In genomic region chr2:20419007-20419576, GRCh38 we compare ENCODE assay signal across 12 cellular contexts. TPM values are rescaled to one million over a fixed set of nuclear protein-coding genes. Genes with fewer than 3 reads are reported as not detected.
A peak's percentile ranks its signal among the peaks of the same experiment; 100 is the strongest.
DNase-seq lines count a peak whose midpoint lies in the region; ATAC-seq and TF ChIP-seq lines count a peak whose summit lies in the region.
"Had no signal": no experiment of that assay in that cellular context is flagged by ENCODE, and none has a peak within 500 bp of the region (broad histone marks: within the 10 kb centered on the region; RNA-seq: fewer than 3 reads in every experiment).

No MANE protein-coding gene starts in this region.

- H3K27me3 Mint-ChIP-seq in WTC11 (ENCODE audit: low read depth): no peaks in the 10 kb centered on the region
- H3K27me3 Mint-ChIP-seq: stimulated activated naive CD8-positive, alpha-beta T cell treated with anti-CD3 and anti-CD28 coated beads, Interleukin-15, amount 100 ng/mL, for 72 hours had no signal

- H3K4me3 Mint-ChIP-seq in WTC11: no peak overlapping the region
- H3K4me3 Mint-ChIP-seq: stimulated activated naive CD8-positive, alpha-beta T cell treated with anti-CD3 and anti-CD28 coated beads, Interleukin-15, amount 100 ng/mL, for 72 hours had no signal

- no peaks in the 10 kb centered on the region for H3K9me3 Mint-ChIP-seq in WTC11

- no peaks in the 10 kb centered on the region for H3K36me3 ChIP-seq in transverse colon

- peaks cover 9% of the 10 kb centered on the region; the same call in 1 of the 2 replicates for H3K4me1 Mint-ChIP-seq in WTC11

- in situ Hi-C loops in transverse colon (cut with MboI; ENCODE audit: low pct_ligation_motif_present in 1 of 4, low pct_unique_long_range_greater_than_20kb in 1 of 4, low sequenced_read_pairs in 3 of 4): no loop called here

- no peaks in the 10 kb centered on the region for H3K9me3 ChIP-seq in transverse colon

- 30 to 64% methylated on average over 2 to 8 of the region's 8 CpGs for WGBS in transverse colon (ENCODE audit: low coverage in 1 of 2), 2 donors

- POLR2A ChIA-PET in WTC11 (lab: Charles Lee): interaction anchor here (2.1 kb wide), 1 partner anchor 28 kb away, joined by 12 read pairs; the partner anchor contains the start of gene RHOB

- TF ChIP-seq EP300 in transverse colon (IDR thresholded peaks at IDR 0.05; ENCODE audit: low read depth): no peak

- peak overlapping the region; percentile 49 to 86 (median 80) for H3K27ac ChIP-seq in transverse colon

- TF ChIP-seq CTCF in WTC11 (IDR thresholded peaks at IDR 0.05) (no peak), fibroblast of villous mesenchyme (IDR thresholded peaks at IDR 0.05; ENCODE audit: insufficient read depth, low read depth, low read length) (no peak), transverse colon (IDR thresholded peaks at IDR 0.05) (no peak)

- DNase-seq in WTC11 (ENCODE audit: low spot score): no peak
- DNase-seq in fibroblast of villous mesenchyme (ENCODE audit: low read depth): peak; percentile 67
- DNase-seq in myocyte (ENCODE audit: low read depth): peak; percentile 86
- peak; percentile 57 for DNase-seq in transverse colon
- no peak for DNase-seq in stimulated activated naive CD4-positive, alpha-beta T cell treated with Interleukin-2 at 50 U/mL for 16 hours (lab: John Stamatoyannopoulos, UW)
- no peak for DNase-seq in NCI-H345 treated with DMSO at 0.1 percent for 48 hours (lab: John Stamatoyannopoulos, UW; ENCODE audit: unreplicated experiment)
- DNase-seq in NCI-H2081 (lab: John Stamatoyannopoulos, UW): no peak
- DNase-seq: activated gamma-delta T cell treated with Interleukin-2 at 50 U/mL for 16 hours; DMS53; OCI-M1; stimulated activated naive CD8-positive, alpha-beta T cell treated with anti-CD3 and anti-CD28 coated beads, Interleukin-15, amount 100 ng/mL, for 72 hours had no signal

- CTCF ChIA-PET in WTC11 (lab: Charles Lee): interaction anchor here (0.6 to 7.0 kb wide), 10 partner anchors 8 to 248 kb away, joined by 3 to 99 read pairs (median 4); partner anchors contain the start of gene HS1BP3

- peak; percentile 29 for ATAC-seq in WTC11
- no peak for ATAC-seq in GM21423 (IDR thresholded peaks at IDR 0.05; ENCODE audit: unreplicated experiment)
- ATAC-seq: stimulated activated naive CD8-positive, alpha-beta T cell treated with anti-CD3 and anti-CD28 coated beads, Interleukin-15, amount 100 ng/mL, for 72 hours had no signal

- H3K4me3 ChIP-seq in fibroblast of villous mesenchyme (ENCODE audit: low read depth, low read length) (no peak overlapping the region), transverse colon (no peak overlapping the region)

- TF ChIP-seq POLR2A in transverse colon (IDR thresholded peaks at IDR 0.05): no peak

- peaks cover 16 to 37% (median 27%) of the 10 kb centered on the region in 4 donors for H3K4me1 ChIP-seq in transverse colon

- no peaks in the 10 kb centered on the region for H3K27me3 ChIP-seq in transverse colon

- H3K27ac Mint-ChIP-seq in WTC11: no peak overlapping the region
- H3K27ac Mint-ChIP-seq: stimulated activated naive CD8-positive, alpha-beta T cell treated with anti-CD3 and anti-CD28 coated beads, Interleukin-15, amount 100 ng/mL, for 72 hours had no signal

- no peaks in the 10 kb centered on the region for H3K36me3 Mint-ChIP-seq in WTC11

- intact Hi-C loops in transverse colon (cut with DNase I; ENCODE audit: low total_unique reads): loop anchor here (2.0 kb wide), 1 partner anchor 48 kb away; no protein-coding TSS in a partner anchor

TF ChIP-seq in WTC11, 78 proteins besides CTCF, POLR2A, EP300 and RAD21:
- no peak for TF ChIP-seq CDX4 (CRISPR knock-in tag; IDR thresholded peaks at IDR 0.05; ENCODE audit: borderline replicate concordance)
- TF ChIP-seq GABPB1 (CRISPR knock-in tag; IDR thresholded peaks at IDR 0.05): 0 out of 2 replicates have a peak, but pooled peaks have one; percentile 5

RNA-seq across cellular contexts. Expression of gene RHOB, which starts 27.8 kb away (rescaled TPM):
- total RNA-seq in WTC11 (2021): 20.4 to 23.2 TPM (median 22.7 TPM) in 3 replicates
- total RNA-seq in fibroblast of villous mesenchyme: 142 and 195 TPM in 2 replicates
- 84.0 and 150 TPM in 2 replicates for total RNA-seq in myocyte
- 142 TPM for polyA plus RNA-seq in myocyte (2012)
- total RNA-seq in transverse colon: 100 to 1,000 TPM; 360 to 732 (median 532) TPM

Comparison
In these comparisons a context has a peak if more than half of its experiments do, and no peak if none do; other contexts are left out.
1. DNase-seq: peak in fibroblast of villous mesenchyme (single experiment), myocyte (single experiment) and transverse colon (single experiment); none in WTC11 (single experiment), stimulated activated naive CD4-positive, alpha-beta T cell treated with Interleukin-2 at 50 U/mL for 16 hours (single experiment), NCI-H345 treated with DMSO at 0.1 percent for 48 hours (single experiment) and NCI-H2081 (0 of 2).